In genomic region chr11:64519541-64519940, GRCh38 we compare ENCODE assay signal across 22 cellular contexts. TPM values are rescaled to one million over a fixed set of nuclear protein-coding genes. Genes with fewer than 3 reads are reported as not detected.
"Had no signal": no experiment of that assay in that cellular context is flagged by ENCODE, and none has a peak within 500 bp of the region (broad histone marks: within the 10 kb centered on the region; RNA-seq: fewer than 3 reads in every experiment).

No MANE protein-coding gene starts in this region.

- H3K27ac ChIP-seq: adrenal gland, SJSA1 had no signal

- H3K4me1 ChIP-seq: adrenal gland, SJSA1 had no signal

- H3K4me3 ChIP-seq: adrenal gland, K562, SJSA1 had no signal

- H3K36me3 ChIP-seq: adrenal gland, SJSA1 had no signal

- FAIRE-seq: K562, RCC 7860 had no signal

- DNase-seq: activated CD4-positive, alpha-beta T cell treated with anti-CD3 and anti-CD28 coated beads, Interleukin-2, amount 50 U/mL, for 4 hours; activated CD8-positive, alpha-beta memory T cell treated with anti-CD3 and anti-CD28 coated beads, Interleukin-2, amount 50 U/mL, for 48 hours; activated CD8-positive, alpha-beta T cell treated with anti-CD3 and anti-CD28 coated beads, Interleukin-2, amount 10 ng/mL, durations not matched to agents 7 days and 5 days; activated naive CD4-positive, alpha-beta T cell treated with anti-CD3 and anti-CD28 coated beads, Interleukin-2, amount 50 U/mL, for 16 hours; activated naive CD8-positive, alpha-beta T cell treated with anti-CD3 and anti-CD28 coated beads, Interleukin-2, amount 10 ng/mL, durations not matched to agents 7 days and 5 days; activated T-cell treated with anti-CD3 and anti-CD28 coated beads, Interleukin-2, amount 50 U/mL, for 1 hour; adrenal gland; anterior cingulate cortex; Kasumi-1; NCI-H1092; NCI-H1436; NCI-H1694 treated with DMSO at 0.1 percent for 48 hours; NCI-H2029 treated with DMSO at 0.1 percent for 48 hours; NCI-H345; NCI-H510A; NCI-H526 treated with DMSO at 0.1 percent for 48 hours; NCI-H82; SHP77; SW 1271 had no signal

- H3K9me3 ChIP-seq: adrenal gland, SJSA1 had no signal

RNA-seq across cellular contexts. Expression of gene SLC22A11, which starts 36.2 kb away (rescaled TPM):
- total RNA-seq: activated CD8-positive, alpha-beta T cell treated with anti-CD3 and anti-CD28 coated beads, Interleukin-2, amount 10 ng/mL, durations not matched to agents 7 days and 5 days; activated naive CD8-positive, alpha-beta T cell treated with anti-CD3 and anti-CD28 coated beads, Interleukin-2, amount 10 ng/mL, durations not matched to agents 7 days and 5 days; K562; SJSA1 had no signal
